In the genomic region with DNA sequence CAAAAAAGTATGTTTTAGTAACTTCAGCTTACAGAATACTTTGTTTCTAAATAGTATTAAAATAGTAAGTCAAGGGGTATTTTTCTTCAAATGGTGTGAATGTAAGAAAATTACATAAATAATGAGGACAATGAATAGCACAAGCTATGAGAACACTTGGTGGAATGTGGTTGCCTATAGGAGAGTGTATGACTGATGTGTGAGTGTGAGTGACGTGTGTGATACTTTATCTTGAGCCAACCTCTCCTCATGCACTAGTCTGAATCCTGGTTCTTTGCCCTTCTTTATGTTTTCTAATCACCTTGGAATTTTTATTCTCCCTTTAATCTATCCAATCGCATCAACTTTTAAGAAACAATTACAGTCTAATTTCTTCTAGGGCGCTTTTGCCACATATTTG, we compare ENCODE assay signal across 24 cellular contexts.
"Had no signal": no experiment of that assay in that cellular context is flagged by ENCODE, and none has a peak within 500 bp of the region (broad histone marks: within the 10 kb centered on the region; RNA-seq: fewer than 3 reads in every experiment).

No MANE protein-coding gene starts in this region.

- H3K27ac Mint-ChIP-seq: mesothelial cell of epicardium; naive B cell; nephron; neural progenitor cell; progenitor cell of endocrine pancreas; stimulated activated effector memory CD8-positive, alpha-beta T cell treated with anti-CD3 and anti-CD28 coated beads, Interleukin-12 subunit alpha, Interleukin-12 subunit beta, amount 100 ng/mL, for 72 hours had no signal

- H3K9me3 Mint-ChIP-seq: mesothelial cell of epicardium; naive B cell; nephron; neural progenitor cell; stimulated activated effector memory CD8-positive, alpha-beta T cell treated with anti-CD3 and anti-CD28 coated beads, Interleukin-12 subunit alpha, Interleukin-12 subunit beta, amount 100 ng/mL, for 72 hours had no signal

- H3K36me3 Mint-ChIP-seq: mesothelial cell of epicardium; naive B cell; neural progenitor cell; stimulated activated effector memory CD8-positive, alpha-beta T cell treated with anti-CD3 and anti-CD28 coated beads, Interleukin-12 subunit alpha, Interleukin-12 subunit beta, amount 100 ng/mL, for 72 hours had no signal

- H3K27ac ChIP-seq: coronary artery, esophagus squamous epithelium, left lung, neural progenitor cell, parathyroid adenoma, right atrium auricular region, stomach, thyroid gland had no signal

- H3K4me1 Mint-ChIP-seq: mesothelial cell of epicardium; naive B cell; nephron; stimulated activated effector memory CD8-positive, alpha-beta T cell treated with anti-CD3 and anti-CD28 coated beads, Interleukin-12 subunit alpha, Interleukin-12 subunit beta, amount 100 ng/mL, for 72 hours had no signal

- H3K9me3 ChIP-seq: esophagus squamous epithelium, left lung, mucosa of descending colon, right atrium auricular region, stomach, thyroid gland had no signal

- H3K36me3 ChIP-seq: esophagus squamous epithelium, left lung, neural progenitor cell, right atrium auricular region, stomach, thyroid gland had no signal

- DNase-seq: dermis blood vessel endothelial cell; effector memory CD4-positive, alpha-beta T cell; erythroblast; esophagus squamous epithelium; kidney; left lung; mesenchymal stem cell; mucosa of descending colon; naive B cell; stimulated activated CD4-positive, alpha-beta T cell treated with anti-CD3 and anti-CD28 coated beads, Interleukin-12 subunit alpha, Interleukin-12 subunit beta, amount 100 ng/mL, for 4 hours; stimulated activated CD4-positive, alpha-beta T cell treated with anti-CD3 and anti-CD28 coated beads, Interleukin-1b, Interleukin-23, amount 100 ng/mL, for 48 hours; stimulated activated CD4-positive, alpha-beta T cell treated with anti-CD3 and anti-CD28 coated beads, Interleukin-4, amount 100 ng/mL, for 1 hour; stimulated activated naive CD4-positive, alpha-beta T cell treated with Interleukin-2 at 50 U/mL for 16 hours; stomach; thyroid gland had no signal

- H3K4me3 ChIP-seq: coronary artery, esophagus squamous epithelium, left lung, mucosa of descending colon, neural progenitor cell, right atrium auricular region, smooth muscle cell, stomach, thyroid gland had no signal

- H3K4me3 Mint-ChIP-seq: mesothelial cell of epicardium; naive B cell; nephron; neural progenitor cell; stimulated activated effector memory CD8-positive, alpha-beta T cell treated with anti-CD3 and anti-CD28 coated beads, Interleukin-12 subunit alpha, Interleukin-12 subunit beta, amount 100 ng/mL, for 72 hours had no signal

- H3K27me3 Mint-ChIP-seq: progenitor cell of endocrine pancreas had no signal

- H3K4me1 ChIP-seq: esophagus squamous epithelium, left lung, neural progenitor cell, parathyroid adenoma, right atrium auricular region, stomach, thyroid gland had no signal

- H3K27me3 ChIP-seq: esophagus squamous epithelium, left lung, neural progenitor cell, right atrium auricular region, stomach, thyroid gland had no signal
